ENCODE assay signal across 17 cellular contexts in genomic region chr1:101162736-101163405, GRCh38.
"Had no signal": no experiment of that assay in that cellular context is flagged by ENCODE, and none has a peak within 500 bp of the region (broad histone marks: within the 10 kb centered on the region; RNA-seq: fewer than 3 reads in every experiment).

No MANE protein-coding gene starts in this region.

- DNase-seq: activated CD4-positive, alpha-beta T cell treated with anti-CD3 and anti-CD28 coated beads, Interleukin-2, amount 10 ng/mL, durations not matched to agents 7 days and 5 days; activated CD8-positive, alpha-beta T cell treated with anti-CD3 and anti-CD28 coated beads, Interleukin-2, amount 10 ng/mL, durations not matched to agents 7 days and 5 days; activated naive CD4-positive, alpha-beta T cell treated with Interleukin-2 at 50 U/mL for 16 hours; activated naive CD8-positive, alpha-beta T cell treated with anti-CD3 and anti-CD28 coated beads, Interleukin-2, amount 10 ng/mL, durations not matched to agents 7 days and 5 days; activated T-cell treated with anti-CD3 and anti-CD28 coated beads, Interleukin-2, amount 50 U/mL, for 24 hours; amygdala; caudate nucleus; endodermal cell; mesenchymal stem cell; mucosa of descending colon; naive thymus-derived CD4-positive, alpha-beta T cell; stimulated activated CD4-positive, alpha-beta T cell treated with anti-CD3 and anti-CD28 coated beads, Interleukin-2, amount 100 ng/mL, for 24 hours; stimulated activated naive CD8-positive, alpha-beta T cell treated with anti-CD3 and anti-CD28 coated beads, Interleukin-15, Interleukin-2, amounts not matched to agents 100 U/mL and 50 U/mL, for 24 hours; upper lobe of right lung had no signal

- H3K27me3 ChIP-seq: hepatocyte, upper lobe of right lung had no signal

- H3K4me2 ChIP-seq: hepatocyte had no signal

- FAIRE-seq: frontal cortex had no signal

- H3K9me3 ChIP-seq: mucosa of descending colon, upper lobe of right lung had no signal

- H3K4me3 ChIP-seq: hepatocyte, mucosa of descending colon, upper lobe of right lung had no signal

- H3K36me3 ChIP-seq: upper lobe of right lung had no signal

- ATAC-seq: activated CD4-positive, CD25-positive, alpha-beta regulatory T cell treated with anti-CD3 and anti-CD28 coated beads, Interleukin-2, amount 50 U/mL, for 24 hours; activated CD8-positive, alpha-beta T cell treated with anti-CD3 and anti-CD28 coated beads, Interleukin-2, amount 10 ng/mL, durations not matched to agents 7 days and 5 days; mucosa of descending colon; naive thymus-derived CD4-positive, alpha-beta T cell; stimulated activated naive CD8-positive, alpha-beta T cell treated with anti-CD3 and anti-CD28 coated beads, Interleukin-15, Interleukin-2, amounts not matched to agents 100 U/mL and 50 U/mL, for 24 hours; upper lobe of right lung had no signal

- H3K27ac ChIP-seq: hepatocyte had no signal

- H3K79me2 ChIP-seq: hepatocyte had no signal

- H2AFZ ChIP-seq: hepatocyte had no signal
